ENCODE assay signal across 21 cellular contexts in the genomic region with DNA sequence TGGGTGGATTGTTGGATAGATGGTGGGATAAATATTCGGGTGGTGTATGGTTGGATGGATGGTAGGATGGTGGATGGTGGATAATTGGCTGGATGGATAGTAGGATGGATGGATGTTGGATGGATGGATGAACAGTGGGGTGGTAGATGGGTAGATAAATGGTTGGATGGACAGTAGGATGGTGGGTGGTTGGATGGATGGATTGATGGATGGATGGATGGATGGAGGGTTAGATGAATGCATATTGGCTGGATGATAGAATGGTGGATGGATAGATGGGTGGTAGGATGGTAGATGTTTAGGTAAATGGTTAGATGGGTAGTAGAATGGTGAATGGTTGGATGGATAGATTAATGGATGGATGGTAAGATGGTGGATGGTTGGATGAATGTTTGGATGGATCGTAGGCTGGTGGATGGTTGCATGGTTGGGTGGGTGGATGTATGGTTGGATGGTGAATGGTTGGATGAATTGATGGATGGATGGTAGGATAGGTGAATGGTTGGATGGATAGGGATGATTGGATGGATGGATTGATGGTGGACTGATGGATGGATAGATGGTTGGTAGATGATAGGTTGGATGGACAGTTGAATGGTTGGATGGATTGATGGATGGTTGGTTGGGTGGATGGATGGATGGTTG. TPM values are rescaled to one million over a fixed set of nuclear protein-coding genes. Genes with fewer than 3 reads are reported as not detected.
DNase-seq lines count a peak whose midpoint lies in the region; ATAC-seq, FAIRE-seq and TF ChIP-seq lines count a peak whose summit lies in the region.
"Had no signal": no experiment of that assay in that cellular context is flagged by ENCODE, and none has a peak within 500 bp of the region (broad histone marks: within the 10 kb centered on the region; RNA-seq: fewer than 3 reads in every experiment).

No MANE protein-coding gene starts in this region.

- H2BK20ac ChIP-seq in H9 (ENCODE audit: low read depth, low read length, poor library complexity, severe bottlenecking): no peak overlapping the region

- no peak overlapping the region for H2AK5ac ChIP-seq in H9 (ENCODE audit: insufficient read length, low read length)

- H3K36me3 Mint-ChIP-seq in T-helper 2 cell treated with Interferon-gamma antibody and Interleukin-4, amounts not matched to agents 5 μg/mL and 100 μg/mL, for 36 hours (ENCODE audit: low read depth): peaks cover 4% of the 10 kb centered on the region
- peaks cover 0 to 6% (median 5%) of the 10 kb centered on the region in 3 experiments; a peak in 5 of 7 replicates for H3K36me3 Mint-ChIP-seq in H9 (ENCODE audit: insufficient read depth in 1 of 3, low read depth in 3 of 3)
- H3K36me3 Mint-ChIP-seq in astrocyte (ENCODE audit: low read depth, unreplicated experiment): peaks cover 4% of the 10 kb centered on the region
- peaks cover 1% of the 10 kb centered on the region for H3K36me3 Mint-ChIP-seq in neural progenitor cell

- H2AFZ ChIP-seq in H9 (ENCODE audit: low read length) (no peak overlapping the region), astrocyte (ENCODE audit: low read depth, low read length) (no peak overlapping the region), neural progenitor cell (replicated peaks) (no peak overlapping the region)

- peaks cover 31% of the 10 kb centered on the region for H3K27me3 Mint-ChIP-seq in T-helper 2 cell treated with Interferon-gamma antibody and Interleukin-4, amounts not matched to agents 5 μg/mL and 100 μg/mL, for 36 hours (ENCODE audit: low read depth)
- H3K27me3 Mint-ChIP-seq in H9 (ENCODE audit: low read depth) (peaks cover 37% of the 10 kb centered on the region), astrocyte (ENCODE audit: low read depth, unreplicated experiment) (peaks cover 6% of the 10 kb centered on the region), neural progenitor cell (ENCODE audit: insufficient read depth, low read depth) (peaks cover 22% of the 10 kb centered on the region)

- H3K9ac ChIP-seq in H9 (ENCODE audit: extremely low read depth, insufficient read length, low read length) (no peak overlapping the region), astrocyte (ENCODE audit: low read length) (no peak overlapping the region), neural progenitor cell (no peak overlapping the region)
- H3K9ac ChIP-seq: KMS-11, SK-N-SH had no signal

- H3K79me1 ChIP-seq in H9 (ENCODE audit: insufficient read depth, low read depth, low read length, poor library complexity, severe bottlenecking): no peaks in the 10 kb centered on the region

- no peak overlapping the region for H3T11ph ChIP-seq in H9 (ENCODE audit: low read length)

- H3K23me2 ChIP-seq in H9 (ENCODE audit: insufficient read length, low read depth, low read length, poor library complexity, severe bottlenecking): peaks cover 15% of the 10 kb centered on the region

- no peak overlapping the region for H4K5ac ChIP-seq in H9 (ENCODE audit: insufficient read length, low read depth, low read length)

- no peak overlapping the region for H3K18ac ChIP-seq in H9 (ENCODE audit: insufficient read length, low read depth, low read length)

- 100% methylated on average over 2 of the region's 2 CpGs for WGBS in H9 (ENCODE audit: extremely low coverage, insufficient read length, low lambda C conversion rate)

- no peak overlapping the region for H3K4ac ChIP-seq in H9 (ENCODE audit: low read depth, low read length)

- peaks cover 8% of the 10 kb centered on the region for H3K9me3 Mint-ChIP-seq in T-helper 2 cell treated with Interferon-gamma antibody and Interleukin-4, amounts not matched to agents 5 μg/mL and 100 μg/mL, for 36 hours
- H3K9me3 Mint-ChIP-seq in H9 (peaks cover 10 to 12% of the 10 kb centered on the region in 2 experiments), astrocyte (ENCODE audit: unreplicated experiment) (peaks cover 3% of the 10 kb centered on the region), neural progenitor cell (peaks cover 8% of the 10 kb centered on the region)

- no peak overlapping the region for H3K56ac ChIP-seq in H9 (ENCODE audit: insufficient read length, low read depth, low read length)

- no peak for FAIRE-seq in astrocyte (lab: Jason Lieb, UNC)
- FAIRE-seq: pancreas had no signal

- no peak overlapping the region for H3K4me2 ChIP-seq in H9 (ENCODE audit: insufficient read depth, insufficient read length, low read length)
- no peak overlapping the region for H3K4me2 ChIP-seq in astrocyte (ENCODE audit: low read length)
- H3K4me2 ChIP-seq in neural progenitor cell: no peak overlapping the region
- H3K4me2 ChIP-seq: KMS-11, SK-N-SH had no signal

- peak overlapping the region; percentile 86 for H3K4me3 Mint-ChIP-seq in T-helper 2 cell treated with Interferon-gamma antibody and Interleukin-4, amounts not matched to agents 5 μg/mL and 100 μg/mL, for 36 hours
- H3K4me3 Mint-ChIP-seq in H9: peak overlapping the region; percentile 2 to 93; a peak in 4 of 5 replicates
- H3K4me3 Mint-ChIP-seq in astrocyte (ENCODE audit: unreplicated experiment): peak overlapping the region; percentile 1
- H3K4me3 Mint-ChIP-seq in neural progenitor cell: peak overlapping the region; percentile 85

- H4K91ac ChIP-seq in H9 (ENCODE audit: insufficient read length, low read depth, low read length): no peak overlapping the region

- no peak for DNase-seq in T-helper 2 cell treated with Interferon-gamma antibody and Interleukin-4, amounts not matched to agents 5 μg/mL and 100 μg/mL, for 36 hours (ENCODE audit: low spot score)
- DNase-seq in T-helper 2 cell (no peak), H9 (no peak), astrocyte (ENCODE audit: low read depth) (no peak), neural progenitor cell (ENCODE audit: low spot score) (no peak), GM10248 (ENCODE audit: extremely low spot score) (no peak)
- no peak for DNase-seq in activated CD4-positive, CD25-positive, alpha-beta regulatory T cell (lab: John Stamatoyannopoulos, UW)
- DNase-seq: 8988T; activated CD8-positive, alpha-beta memory T cell treated with anti-CD3 and anti-CD28 coated beads, Interleukin-2, amount 10 ng/mL, durations not matched to agents 7 days and 5 days; midbrain; NCI-H1105; SK-N-SH; stimulated activated CD4-positive, alpha-beta T cell treated with anti-CD3 and anti-CD28 coated beads, Interleukin-4, amount 100 ng/mL, for 4 hours had no signal

- POLR2A ChIA-PET in GM10248 (lab: Yijun Ruan, JAX): no interaction called here

- H3K4me1 ChIP-seq in H9 (ENCODE audit: insufficient read depth, low read length) (no peaks in the 10 kb centered on the region), astrocyte (ENCODE audit: insufficient read depth, low read length) (peaks cover 18% of the 10 kb centered on the region), neural progenitor cell (no peaks in the 10 kb centered on the region)

- no peak overlapping the region for H2BK12ac ChIP-seq in H9 (ENCODE audit: insufficient read length, low read depth, low read length)

- no peak overlapping the region for H4K8ac ChIP-seq in H9 (replicated peaks; ENCODE audit: insufficient read length, low read depth, low read length)

- H3K4me3 ChIP-seq in astrocyte (ENCODE audit: insufficient read depth, low read depth, low read length) (no peak overlapping the region), neural progenitor cell (no peak overlapping the region)
- H3K4me3 ChIP-seq: adrenal gland, pancreas, Peyer's patch, skin epidermis, tibial nerve had no signal

- peaks cover 18% of the 10 kb centered on the region for H3F3A ChIP-seq in neural progenitor cell (ENCODE audit: low read depth)

- H3K4me1 Mint-ChIP-seq in T-helper 2 cell treated with Interferon-gamma antibody and Interleukin-4, amounts not matched to agents 5 μg/mL and 100 μg/mL, for 36 hours (ENCODE audit: low read depth): peaks cover 12% of the 10 kb centered on the region
- peaks cover 15 to 21% of the 10 kb centered on the region in 2 experiments for H3K4me1 Mint-ChIP-seq in H9
- H3K4me1 Mint-ChIP-seq in astrocyte (ENCODE audit: low read depth, unreplicated experiment): peaks cover 2% of the 10 kb centered on the region
- H3K4me1 Mint-ChIP-seq in neural progenitor cell: peaks cover 20% of the 10 kb centered on the region

- no peak overlapping the region for H2BK15ac ChIP-seq in H9 (ENCODE audit: low read depth, low read length)

- no peak overlapping the region for H3K14ac ChIP-seq in H9 (ENCODE audit: insufficient read depth, low read length)

- no peaks in the 10 kb centered on the region for H3K9me3 ChIP-seq in H9 (ENCODE audit: control insufficient read depth, low read depth, low read length)
- H3K9me3 ChIP-seq in astrocyte (ENCODE audit: insufficient read depth, low read depth, low read length): peaks cover 6% of the 10 kb centered on the region
- H3K9me3 ChIP-seq in neural progenitor cell (ENCODE audit: low read depth): no peaks in the 10 kb centered on the region
- H3K9me3 ChIP-seq: adrenal gland, pancreas, Peyer's patch, SK-N-SH, tibial nerve had no signal

- CTCF ChIA-PET in GM10248 (lab: Yijun Ruan, JAX): interaction anchor here (3.5 kb wide), 1 partner anchor 55 kb away, joined by 59 read pairs; no protein-coding TSS in a partner anchor

- no peak overlapping the region for H3K27ac ChIP-seq in H9 (ENCODE audit: insufficient read length, low read depth, low read length)
- no peak overlapping the region for H3K27ac ChIP-seq in astrocyte (ENCODE audit: low read depth, low read length)
- H3K27ac ChIP-seq in neural progenitor cell: no peak overlapping the region
- H3K27ac ChIP-seq: adrenal gland, C4-2B, KMS-11, pancreas, Peyer's patch, skin epidermis, tibial nerve had no signal

- TF ChIP-seq CTCF in H9 (conservative IDR thresholded peaks at IDR 0.05): no peak
- TF ChIP-seq CTCF in astrocyte (IDR thresholded peaks at IDR 0.05; ENCODE audit: insufficient read depth, low read depth, low read length): no peak
- TF ChIP-seq CTCF in neural progenitor cell (IDR thresholded peaks at IDR 0.05): no peak
- TF ChIP-seq CTCF in GM10248 (IDR thresholded peaks at IDR 0.05; ENCODE audit: control extremely low read depth, extremely low read depth, low read depth, missing control alignments): no peak

- H3K27me3 ChIP-seq in H9 (ENCODE audit: insufficient read depth, low read length): peaks cover 8% of the 10 kb centered on the region; the same call in 1 of the 2 replicates
- H3K27me3 ChIP-seq in astrocyte (ENCODE audit: insufficient read depth, low read length): no peaks in the 10 kb centered on the region
- peaks cover 34% of the 10 kb centered on the region for H3K27me3 ChIP-seq in neural progenitor cell
- H3K27me3 ChIP-seq: adrenal gland, pancreas, Peyer's patch, tibial nerve had no signal

- H4K20me1 ChIP-seq in H9 (ENCODE audit: control insufficient read depth, insufficient read depth, insufficient read length) (no peaks in the 10 kb centered on the region), astrocyte (ENCODE audit: insufficient read depth, low read length) (no peaks in the 10 kb centered on the region), neural progenitor cell (ENCODE audit: low read depth) (no peaks in the 10 kb centered on the region)

- no peak overlapping the region for H2BK120ac ChIP-seq in H9 (ENCODE audit: low read depth, low read length, poor library complexity, severe bottlenecking)

- H2BK5ac ChIP-seq in H9 (ENCODE audit: insufficient read length, low read length): no peak overlapping the region

- H3K36me3 ChIP-seq in astrocyte (ENCODE audit: insufficient read depth, low read length) (no peaks in the 10 kb centered on the region), neural progenitor cell (no peaks in the 10 kb centered on the region)
- H3K36me3 ChIP-seq: adrenal gland, pancreas, Peyer's patch, tibial nerve had no signal

- no peak for ATAC-seq in GM19395 (IDR thresholded peaks at IDR 0.05; ENCODE audit: unreplicated experiment)
- ATAC-seq: activated CD8-positive, alpha-beta memory T cell treated with anti-CD3 and anti-CD28 coated beads, Interleukin-2, amount 10 ng/mL, durations not matched to agents 7 days and 5 days; pancreas had no signal

- no peak overlapping the region for H3K27ac Mint-ChIP-seq in T-helper 2 cell treated with Interferon-gamma antibody and Interleukin-4, amounts not matched to agents 5 μg/mL and 100 μg/mL, for 36 hours
- H3K27ac Mint-ChIP-seq in H9 (no peak overlapping the region), astrocyte (ENCODE audit: unreplicated experiment) (no peak overlapping the region), neural progenitor cell (no peak overlapping the region)
- H3K27ac Mint-ChIP-seq: activated CD8-positive, alpha-beta memory T cell treated with anti-CD3 and anti-CD28 coated beads, Interleukin-2, amount 10 ng/mL, durations not matched to agents 7 days and 5 days had no signal

- H3K23ac ChIP-seq in H9 (ENCODE audit: insufficient read length, low read depth, low read length): no peak overlapping the region

- no peaks in the 10 kb centered on the region for H3K79me2 ChIP-seq in H9 (ENCODE audit: insufficient read depth, low read length)
- H3K79me2 ChIP-seq in astrocyte (ENCODE audit: insufficient read depth, low read length): no peaks in the 10 kb centered on the region
- no peaks in the 10 kb centered on the region for H3K79me2 ChIP-seq in neural progenitor cell (ENCODE audit: low read depth)

RNA-seq across cellular contexts. Expression of gene ZBTB42, which starts 23.6 kb away (rescaled TPM):
- total RNA-seq in H9 (2021) (5.9 and 6.1 TPM in 2 replicates), astrocyte (6.6 and 6.9 TPM in 2 replicates), neural progenitor cell (ENCODE audit: low replicate concordance) (0.41 and 1.1 TPM in 2 replicates)

RNA-seq across cellular contexts. Expression of gene AKT1, which starts 28.9 kb away (rescaled TPM):
- total RNA-seq in H9 (2021): 95.1 and 101 TPM in 2 replicates
- 148 and 155 TPM in 2 replicates for total RNA-seq in astrocyte
- total RNA-seq in neural progenitor cell (ENCODE audit: low replicate concordance): 67.2 and 92.4 TPM in 2 replicates

RNA-seq across cellular contexts. Expression of gene CEP170B, which starts 40.6 kb away (rescaled TPM):
- total RNA-seq in H9 (2021): 28.5 and 28.8 TPM in 2 replicates
- 50.3 and 55.4 TPM in 2 replicates for total RNA-seq in astrocyte
- total RNA-seq in neural progenitor cell (ENCODE audit: low replicate concordance): 3.0 and 13.7 TPM in 2 replicates

Comparison
In these comparisons a context has a peak if more than half of its experiments do, and no peak if none do; other contexts are left out.
1. H3K4me3 Mint-ChIP-seq: peak in every context shown above with its lines; median percentile 86 in T-helper 2 cell treated with Interferon-gamma antibody and Interleukin-4, amounts not matched to agents 5 μg/mL and 100 μg/mL, for 36 hours; 85 in neural progenitor cell; 48 in H9; 1 in astrocyte.